Comparison of ENCODE assay signal across 1 cellular context in the genomic region with DNA sequence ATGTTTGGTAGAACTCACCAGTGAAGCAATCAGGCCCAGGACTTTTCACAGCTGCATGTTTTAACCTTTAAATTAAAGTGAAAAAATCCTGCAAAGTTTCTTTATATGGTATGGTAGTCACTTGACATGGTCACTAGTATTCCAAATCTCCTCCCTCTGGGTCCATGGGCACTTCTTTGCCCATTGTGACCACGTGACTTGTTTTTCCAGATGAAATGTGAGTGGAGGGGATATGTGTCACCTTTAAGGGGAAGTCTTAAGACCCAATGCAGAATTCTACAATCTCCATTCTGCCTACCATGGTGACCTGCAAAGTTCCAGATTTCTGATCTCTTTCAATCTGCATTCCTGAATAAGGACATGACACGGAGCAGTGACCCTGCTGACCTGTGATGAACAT.
TF ChIP-seq lines count a peak whose summit lies in the region.

No MANE protein-coding gene starts in this region.

TF ChIP-seq in K562, 482 proteins besides CTCF, POLR2A, EP300 and RAD21 (continued from another document):
- no peak for TF ChIP-seq NKRF (IDR thresholded peaks at IDR 0.05; ENCODE audit: borderline replicate concordance)
